19 cellular contexts compared by ENCODE assay signal in genomic region chr1:236398538-236398937, GRCh38. TPM values are rescaled to one million over a fixed set of nuclear protein-coding genes. Genes with fewer than 3 reads are reported as not detected.
A peak's percentile ranks its signal among the peaks of the same experiment; 100 is the strongest.
DNase-seq lines count a peak whose midpoint lies in the region; ATAC-seq, FAIRE-seq and TF ChIP-seq lines count a peak whose summit lies in the region.
"Had no signal": no experiment of that assay in that cellular context is flagged by ENCODE, and none has a peak within 500 bp of the region (broad histone marks: within the 10 kb centered on the region; RNA-seq: fewer than 3 reads in every experiment).

No MANE protein-coding gene starts in this region.

- ATAC-seq in A549 (no peak), GM18498 (IDR thresholded peaks at IDR 0.05; ENCODE audit: unreplicated experiment) (no peak)
- ATAC-seq: Right ventricle myocardium inferior had no signal

- H3K27ac ChIP-seq in A549: peak overlapping the region; percentile 26; a peak in 4 of 6 replicates
- peak overlapping the region; percentile 6 for H3K27ac ChIP-seq in HUES48 (ENCODE audit: low read depth, low read length)
- H3K27ac ChIP-seq: HL-60, KMS-11 had no signal

- no peak for TF ChIP-seq POLR2A in A549 (IDR thresholded peaks at IDR 0.05; ENCODE audit: low read length)
- TF ChIP-seq POLR2A in GM12892 (IDR thresholded peaks at IDR 0.05; ENCODE audit: low read depth, low read length): no peak

- TF ChIP-seq EP300 in A549 (IDR thresholded peaks at IDR 0.05): no peak

- no peak for TF ChIP-seq RAD21 in A549 (conservative IDR thresholded peaks at IDR 0.05 in 1 of 2, IDR thresholded peaks at IDR 0.05 in 1 of 2)

- H3K4me1 Mint-ChIP-seq in osteocyte (ENCODE audit: unreplicated experiment): peaks cover 15% of the 10 kb centered on the region

- CTCF ChIA-PET in A549 (lab: Yijun Ruan, JAX): interaction anchor here (0.9 kb wide), 1 partner anchor 15 kb away, joined by 3 read pairs; no protein-coding TSS in a partner anchor

- FAIRE-seq in A549 (lab: Jason Lieb, UNC): no peak
- no peak for FAIRE-seq in GM12892 (lab: Jason Lieb, UNC)
- FAIRE-seq: A204.1, G401.6, GM12891, H54 had no signal

- DNase-seq in A549 (ENCODE audit: low read depth in 1 of 2, low spot score in 1 of 2) (no peak), osteocyte (ENCODE audit: extremely low spot score, unreplicated experiment) (peak; percentile 56), glomerular visceral epithelial cell (ENCODE audit: extremely low spot score) (no peak), HUDEP-2 (lab: John Stamatoyannopoulos, UW; ENCODE audit: unreplicated experiment in 76 of 76) (no peak), GM12892 (ENCODE audit: insufficient read length) (no peak)
- DNase-seq: DMS79 treated with DMSO at 0.1 percent for 48 hours, NCI-H1092, NCI-H1694, NCI-H446 had no signal

- H3K9ac ChIP-seq in HUES48 (ENCODE audit: low read depth, low read length): no peak overlapping the region
- H3K9ac ChIP-seq in endocrine pancreas (ENCODE audit: control insufficient read depth, insufficient read depth, low read length): peak overlapping the region; percentile 74
- H3K9ac ChIP-seq: KMS-11 had no signal

- H3K4me3 ChIP-seq in A549 (no peak overlapping the region), HUES48 (ENCODE audit: low read depth, low read length) (no peak overlapping the region), endocrine pancreas (ENCODE audit: control insufficient read depth, insufficient read depth, low read length) (peak overlapping the region; percentile 16)

- peak overlapping the region; percentile 73 for H3K4me2 ChIP-seq in A549
- H3K4me2 ChIP-seq: KMS-11 had no signal

- no peaks in the 10 kb centered on the region for H3K36me3 ChIP-seq in HUES48 (ENCODE audit: control insufficient read depth, insufficient read depth, low read length)
- H3K36me3 ChIP-seq in endocrine pancreas (ENCODE audit: control insufficient read depth, insufficient read depth, low read length): no peaks in the 10 kb centered on the region

- POLR2A ChIA-PET in A549 (lab: Yijun Ruan, JAX): no interaction called here

- H3K27me3 Mint-ChIP-seq in osteocyte (ENCODE audit: unreplicated experiment): peaks cover 36% of the 10 kb centered on the region

- H3K4me3 Mint-ChIP-seq in osteocyte (ENCODE audit: unreplicated experiment): no peak overlapping the region

- TF ChIP-seq CTCF in A549 (IDR thresholded peaks at IDR 0.05) (no peak), osteocyte (IDR thresholded peaks at IDR 0.05) (no peak)

- H3K9me3 Mint-ChIP-seq in osteocyte (ENCODE audit: unreplicated experiment): no peaks in the 10 kb centered on the region

- H3K27me3 ChIP-seq in HUES48 (ENCODE audit: control insufficient read depth, insufficient read depth, low read length) (peaks cover 31% of the 10 kb centered on the region), endocrine pancreas (ENCODE audit: control insufficient read depth, insufficient read depth, low read length) (no peaks in the 10 kb centered on the region)

- H3K27ac Mint-ChIP-seq in osteocyte (ENCODE audit: unreplicated experiment): no peak overlapping the region

- no peaks in the 10 kb centered on the region for H3K36me3 Mint-ChIP-seq in osteocyte (ENCODE audit: unreplicated experiment)

- H3K9me3 ChIP-seq in A549: no peaks in the 10 kb centered on the region
- no peaks in the 10 kb centered on the region for H3K9me3 ChIP-seq in HUES48 (ENCODE audit: control insufficient read depth, insufficient read depth, low read length)
- H3K9me3 ChIP-seq in endocrine pancreas (ENCODE audit: control insufficient read depth, low read length): no peaks in the 10 kb centered on the region

- 86% methylated on average over 10 of the region's 10 CpGs for WGBS in A549 (ENCODE audit: missing lambda C conversion rate)

- H3K4me1 ChIP-seq in A549 (peaks cover 52% of the 10 kb centered on the region), HUES48 (ENCODE audit: control insufficient read depth, insufficient read depth, low read length) (peaks cover 16% of the 10 kb centered on the region), endocrine pancreas (ENCODE audit: control insufficient read depth, insufficient read depth, low read length) (peaks cover 10% of the 10 kb centered on the region)

TF ChIP-seq in A549, 52 proteins besides CTCF, POLR2A, EP300 and RAD21:
- TF ChIP-seq HDAC2 (IDR thresholded peaks at IDR 0.05) (no peak), ZNF302 (CRISPR knock-in tag; IDR thresholded peaks at IDR 0.05) (no peak), POLR2AphosphoS2 (conservative IDR thresholded peaks at IDR 0.05; ENCODE audit: low read length) (no peak), BCL3 (IDR thresholded peaks at IDR 0.05) (no peak), NR3C1 (IDR thresholded peaks at IDR 0.05) (no peak), GATA3 (IDR thresholded peaks at IDR 0.05; ENCODE audit: borderline replicate concordance) (no peak), CHD2 (IDR thresholded peaks at IDR 0.05; ENCODE audit: low read length, partially characterized antibody) (no peak), RNF2 (IDR thresholded peaks at IDR 0.05; ENCODE audit: borderline replicate concordance, low read depth) (no peak), NPAS2 (CRISPR knock-in tag; IDR thresholded peaks at IDR 0.05; ENCODE audit: borderline replicate concordance) (no peak)
- TF ChIP-seq, protein P1, sequence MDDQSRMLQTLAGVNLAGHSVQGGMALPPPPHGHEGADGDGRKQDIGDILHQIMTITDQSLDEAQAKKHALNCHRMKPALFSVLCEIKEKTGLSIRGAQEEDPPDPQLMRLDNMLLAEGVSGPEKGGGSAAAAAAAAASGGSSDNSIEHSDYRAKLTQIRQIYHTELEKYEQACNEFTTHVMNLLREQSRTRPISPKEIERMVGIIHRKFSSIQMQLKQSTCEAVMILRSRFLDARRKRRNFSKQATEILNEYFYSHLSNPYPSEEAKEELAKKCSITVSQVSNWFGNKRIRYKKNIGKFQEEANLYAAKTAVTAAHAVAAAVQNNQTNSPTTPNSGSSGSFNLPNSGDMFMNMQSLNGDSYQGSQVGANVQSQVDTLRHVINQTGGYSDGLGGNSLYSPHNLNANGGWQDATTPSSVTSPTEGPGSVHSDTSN (IDR thresholded peaks at IDR 0.05): no peak

RNA-seq across cellular contexts. Expression of gene EDARADD, which starts 4.5 kb away (rescaled TPM):
- polyA plus RNA-seq in A549 (2011; rRNA removed) (5.8 and 7.2 TPM in 2 replicates), A549 (2017; fragmentation: RNase III; extraction: RNeasy Plus Mini Kit Qiagen cat#74134 plus additional on column Dnase treatment) (1.5 to 2.1 TPM (median 2.0 TPM) in 3 replicates)
- 1.1 and 1.3 TPM in 2 replicates for polyA plus RNA-seq in A549 (2012; cell fraction: cytosol; rRNA removed)
- 0.73 and 0.95 TPM in 2 replicates for polyA plus RNA-seq in A549 (2012; cell fraction: nucleus; rRNA removed)
- polyA minus RNA-seq in A549 (2011; rRNA and poly(A)+ RNA removed): 6.2 and 6.8 TPM in 2 replicates
- total RNA-seq in osteocyte: 0.34 and 0.59 TPM in 2 replicates
- 1.7 TPM for polyA plus RNA-seq in GM12892 (2012; ENCODE audit: missing spikeins)
